18 cellular contexts compared by ENCODE assay signal in the genomic region with DNA sequence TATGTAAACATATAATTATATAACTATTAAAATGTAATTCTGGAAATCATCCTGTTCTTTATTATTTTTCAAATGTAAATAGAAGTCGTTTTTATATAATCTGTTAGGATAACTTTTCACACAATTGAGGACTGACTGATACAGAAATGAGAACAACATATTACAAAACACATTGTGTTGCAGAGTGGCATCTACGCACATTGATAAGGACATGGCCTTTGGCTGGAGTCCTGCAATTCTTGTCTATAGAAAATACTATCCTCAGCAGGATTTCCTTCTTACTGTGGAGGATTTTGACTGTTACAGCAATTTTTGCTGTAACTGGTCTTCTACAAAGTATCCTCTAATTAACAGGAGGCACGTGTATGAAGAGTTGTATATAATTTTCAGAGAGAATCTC. TPM values are rescaled to one million over a fixed set of nuclear protein-coding genes. Genes with fewer than 3 reads are reported as not detected.
DNase-seq lines count a peak whose midpoint lies in the region; ATAC-seq, FAIRE-seq and TF ChIP-seq lines count a peak whose summit lies in the region.
"Had no signal": no experiment of that assay in that cellular context is flagged by ENCODE, and none has a peak within 500 bp of the region (broad histone marks: within the 10 kb centered on the region; RNA-seq: fewer than 3 reads in every experiment).

No MANE protein-coding gene starts in this region.

- H3K4me2 ChIP-seq in HepG2 (ENCODE audit: low read depth, low read length) = no peak overlapping the region

- POLR2A ChIA-PET in HepG2 (lab: Yijun Ruan, JAX) = no interaction called here

- H3K27ac ChIP-seq in right lobe of liver = no peak overlapping the region
- no peak overlapping the region for H3K27ac ChIP-seq in HepG2 (ENCODE audit: extremely low read length, insufficient read depth, low read length)
- H3K27ac ChIP-seq: Peyer's patch had no signal

- H3K4me1 ChIP-seq in right lobe of liver (peaks cover 0 to 10% (median 0%) of the 10 kb centered on the region in 4 donors), HepG2 (ENCODE audit: insufficient read depth, low read length) (peaks cover 38% of the 10 kb centered on the region)
- H3K4me1 ChIP-seq: BE2C had no signal

- peak; percentile 53 to 81 (median 74) for ATAC-seq in right lobe of liver
- ATAC-seq in HepG2 = no peak
- ATAC-seq in left lobe of liver = peak; percentile 63
- ATAC-seq in GM19463 (IDR thresholded peaks at IDR 0.05; ENCODE audit: unreplicated experiment) = no peak

- DNase-seq in right lobe of liver = no peak
- no peak for DNase-seq in HepG2 (ENCODE audit: low spot score)
- peak; percentile 62 for DNase-seq in dermis microvascular lymphatic vessel endothelial cell (ENCODE audit: low read depth in 2 of 2)
- no peak for DNase-seq in left lobe of liver (ENCODE audit: low spot score)
- DNase-seq in OCI-M2 (lab: John Stamatoyannopoulos, UW; ENCODE audit: unreplicated experiment) = no peak
- no peak for DNase-seq in activated gamma-delta T cell treated with Interleukin-2 at 50 U/mL for 16 hours
- DNase-seq: BE2C; CD4-positive, CD25-positive, alpha-beta regulatory T cell; EL; NCI-H1105; NCI-H146; NCI-H2029; NCI-H345; NCI-H524; NCI-H82; Peyer's patch had no signal

- no peaks in the 10 kb centered on the region for H3K36me3 ChIP-seq in right lobe of liver
- H3K36me3 ChIP-seq in HepG2 (replicated peaks in 1 of 2; ENCODE audit: control insufficient read depth in 1 of 2, insufficient read depth in 2 of 2, low read length in 2 of 2) = no peaks in the 10 kb centered on the region
- H3K36me3 ChIP-seq: BE2C, Peyer's patch had no signal

- 26% methylated on average over 3 of the region's 3 CpGs for WGBS in right lobe of liver (ENCODE audit: insufficient coverage, low coverage, low lambda C conversion rate, missing lambda C conversion rate)
- WGBS in HepG2 (ENCODE audit: low lambda C conversion rate) = 97% methylated on average over 3 of the region's 3 CpGs

- no peak overlapping the region for H3K9ac ChIP-seq in HepG2 (ENCODE audit: insufficient read depth, low read depth, low read length)

- H3K4me3 ChIP-seq in right lobe of liver = no peak overlapping the region
- H3K4me3 ChIP-seq in HepG2 (replicated peaks in 1 of 3; ENCODE audit: insufficient read depth in 1 of 3, low read depth in 2 of 3, low read length in 3 of 3) = no peak overlapping the region
- H3K4me3 ChIP-seq: Peyer's patch had no signal

- no peaks in the 10 kb centered on the region for H3K27me3 ChIP-seq in right lobe of liver
- H3K27me3 ChIP-seq in HepG2 (ENCODE audit: control insufficient read depth in 1 of 2, insufficient read depth in 2 of 2, low read length in 2 of 2) = no peaks in the 10 kb centered on the region
- H3K27me3 ChIP-seq: BE2C, Peyer's patch had no signal

- no peaks in the 10 kb centered on the region for H3K9me3 ChIP-seq in right lobe of liver
- H3K9me3 ChIP-seq in HepG2 (ENCODE audit: low read length) = no peaks in the 10 kb centered on the region
- H3K9me3 ChIP-seq: BE2C, Peyer's patch had no signal

- no peaks in the 10 kb centered on the region; the same call in 1 of the 2 replicates for H4K20me1 ChIP-seq in HepG2 (ENCODE audit: insufficient read depth, low read length)

- CTCF ChIA-PET in HepG2 (lab: Yijun Ruan, JAX; ENCODE audit: low intra/inter-chr PET ratio, low total read pairs) = no interaction called here

- BruUV-seq in HepG2 (replicated peaks; lab: Mats Ljungman, UMichigan) = no TSS peak

- in situ Hi-C loops in HepG2 (cut with HindIII; ENCODE audit: extremely low pct_ligation_motif_present, low pct_unique_long_range_greater_than_20kb) = no loop called here

- intact Hi-C loops in right lobe of liver (cut with DNase I) = no loop called here
- intact Hi-C loops in HepG2 (cut with micrococcal nuclease; ENCODE audit: unreplicated experiment) = no loop called here

- no peak for FAIRE-seq in HepG2 (lab: Jason Lieb, UNC)
- FAIRE-seq: HTR-8/SVneo had no signal

- TF ChIP-seq POLR2A in right lobe of liver (IDR thresholded peaks at IDR 0.05) (no peak), HepG2 (IDR thresholded peaks at IDR 0.05; ENCODE audit: insufficient read depth in 1 of 2, low read depth in 2 of 2, low read length in 2 of 2) (no peak)

- H3K79me2 ChIP-seq in HepG2 (ENCODE audit: insufficient read depth, low read length) = peaks cover 48% of the 10 kb centered on the region

- TF ChIP-seq EP300 in HepG2 (IDR thresholded peaks at IDR 0.05; ENCODE audit: low read depth in 2 of 2, low read length in 2 of 2) = no peak
- TF ChIP-seq EP300 in HepG2 (CRISPR knock-in tag; IDR thresholded peaks at IDR 0.05; ENCODE audit: borderline replicate concordance) = no peak

- TF ChIP-seq CTCF in right lobe of liver (IDR thresholded peaks at IDR 0.05) (no peak), HepG2 (CRISPR knock-in tag; IDR thresholded peaks at IDR 0.05) (no peak)

- TF ChIP-seq RAD21 in HepG2 (CRISPR knock-in tag; IDR thresholded peaks at IDR 0.05) = no peak

- H2AFZ ChIP-seq in HepG2 (ENCODE audit: low read length) = no peak overlapping the region

TF ChIP-seq in HepG2, 621 proteins besides CTCF, POLR2A, EP300 and RAD21 (continues in another document):
- no peak for TF ChIP-seq HOXA9 (CRISPR knock-in tag; IDR thresholded peaks at IDR 0.05; ENCODE audit: borderline replicate concordance)
- TF ChIP-seq TOE1 (CRISPR knock-in tag; IDR thresholded peaks at IDR 0.05) = no peak
- TF ChIP-seq RARA (CRISPR knock-in tag; IDR thresholded peaks at IDR 0.05) = no peak
- no peak for TF ChIP-seq KDM5A (IDR thresholded peaks at IDR 0.05; ENCODE audit: borderline replicate concordance, low read length)
- TF ChIP-seq KLF13 (CRISPR knock-in tag; IDR thresholded peaks at IDR 0.05) = no peak
- TF ChIP-seq ZNF230 (CRISPR knock-in tag; IDR thresholded peaks at IDR 0.05) = no peak
- TF ChIP-seq KLF11 (CRISPR knock-in tag; IDR thresholded peaks at IDR 0.05) = no peak
- no peak for TF ChIP-seq SP2 (CRISPR knock-in tag; IDR thresholded peaks at IDR 0.05)
- TF ChIP-seq, protein P1, sequence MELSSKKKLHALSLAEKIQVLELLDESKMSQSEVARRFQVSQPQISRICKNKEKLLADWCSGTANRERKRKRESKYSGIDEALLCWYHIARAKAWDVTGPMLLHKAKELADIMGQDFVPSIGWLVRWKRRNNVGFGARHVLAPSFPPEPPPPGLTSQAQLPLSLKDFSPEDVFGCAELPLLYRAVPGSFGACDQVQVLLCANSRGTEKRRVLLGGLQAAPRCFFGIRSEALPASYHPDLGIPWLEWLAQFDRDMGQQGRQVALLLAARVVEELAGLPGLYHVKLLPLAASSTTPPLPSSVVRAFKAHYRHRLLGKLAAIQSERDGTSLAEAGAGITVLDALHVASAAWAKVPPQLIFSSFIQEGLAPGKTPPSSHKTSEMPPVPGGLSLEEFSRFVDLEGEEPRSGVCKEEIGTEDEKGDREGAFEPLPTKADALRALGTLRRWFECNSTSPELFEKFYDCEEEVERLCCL (CRISPR knock-in tag; IDR thresholded peaks at IDR 0.05; ENCODE audit: borderline replicate concordance) = no peak
- no peak for TF ChIP-seq TP53 (CRISPR knock-in tag; conservative IDR thresholded peaks at IDR 0.05)
- TF ChIP-seq, protein P2, sequence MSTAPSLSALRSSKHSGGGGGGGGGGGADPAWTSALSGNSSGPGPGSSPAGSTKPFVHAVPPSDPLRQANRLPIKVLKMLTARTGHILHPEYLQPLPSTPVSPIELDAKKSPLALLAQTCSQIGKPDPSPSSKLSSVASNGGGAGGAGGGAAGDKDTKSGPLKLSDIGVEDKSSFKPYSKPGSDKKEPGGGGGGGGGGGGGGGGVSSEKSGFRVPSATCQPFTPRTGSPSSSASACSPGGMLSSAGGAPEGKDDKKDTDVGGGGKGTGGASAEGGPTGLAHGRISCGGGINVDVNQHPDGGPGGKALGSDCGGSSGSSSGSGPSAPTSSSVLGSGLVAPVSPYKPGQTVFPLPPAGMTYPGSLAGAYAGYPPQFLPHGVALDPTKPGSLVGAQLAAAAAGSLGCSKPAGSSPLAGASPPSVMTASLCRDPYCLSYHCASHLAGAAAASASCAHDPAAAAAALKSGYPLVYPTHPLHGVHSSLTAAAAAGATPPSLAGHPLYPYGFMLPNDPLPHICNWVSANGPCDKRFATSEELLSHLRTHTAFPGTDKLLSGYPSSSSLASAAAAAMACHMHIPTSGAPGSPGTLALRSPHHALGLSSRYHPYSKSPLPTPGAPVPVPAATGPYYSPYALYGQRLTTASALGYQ (CRISPR knock-in tag; IDR thresholded peaks at IDR 0.05) = no peak

RNA-seq across cellular contexts. Expression of a gene that starts 19.8 kb away (rescaled TPM):
- total RNA-seq in right lobe of liver (10 to 100 TPM; 15.0 to 66.0 (median 39.5) TPM), HepG2 (2016; rRNA removed; fragmentation: Illumina TruSeq; extraction: Trizol) (28.8 and 49.2 TPM in 2 replicates), dermis microvascular lymphatic vessel endothelial cell (81.8 and 98.2 TPM in 2 replicates), left lobe of liver (30.3 TPM)
- total RNA-seq in HepG2 (2016; cell fraction: cytosol; rRNA removed; fragmentation: Illumina TruSeq; extraction: Trizol; ENCODE audit: low read depth) = 2.4 and 2.6 TPM in 2 replicates
- total RNA-seq in HepG2 (2016; cell fraction: insoluble cytoplasmic fraction; rRNA removed; fragmentation: Illumina TruSeq; extraction: Trizol) = 28.8 and 50.1 TPM in 2 replicates
- 18.7 and 20.1 TPM in 2 replicates for total RNA-seq in HepG2 (2016; cell fraction: membrane; rRNA removed; fragmentation: Illumina TruSeq; extraction: Trizol)
- 21.9 and 24.0 TPM in 2 replicates for total RNA-seq in HepG2 (2016; cell fraction: nucleus; rRNA removed; fragmentation: Illumina TruSeq; extraction: Trizol)
- 9.1 and 10.9 TPM in 2 replicates for polyA plus RNA-seq in HepG2 (2011; rRNA removed)
- polyA plus RNA-seq in HepG2 (2011; cell fraction: cytosol; rRNA removed) = 5.4 and 9.9 TPM in 2 replicates
- polyA plus RNA-seq in HepG2 (2011; cell fraction: nucleus; rRNA removed) = 3.0 and 3.8 TPM in 2 replicates
- 14.3 and 18.3 TPM in 2 replicates for polyA plus RNA-seq in HepG2 (2012)
- polyA plus RNA-seq in HepG2 (2016; cell fraction: cytosol; fragmentation: Illumina TruSeq; extraction: Trizol; ENCODE audit: low read depth) = 2.0 and 2.3 TPM in 2 replicates
- 41.2 and 44.0 TPM in 2 replicates for polyA plus RNA-seq in HepG2 (2016; cell fraction: insoluble cytoplasmic fraction; fragmentation: Illumina TruSeq; extraction: Trizol; ENCODE audit: low read depth)
- 9.8 and 9.9 TPM in 2 replicates for polyA plus RNA-seq in HepG2 (2016; cell fraction: membrane; fragmentation: Illumina TruSeq; extraction: Trizol; ENCODE audit: low read depth)
- polyA plus RNA-seq in HepG2 (2016; cell fraction: nucleus; fragmentation: Illumina TruSeq; extraction: Trizol; ENCODE audit: insufficient read depth, low read depth) = 22.0 and 22.3 TPM in 2 replicates
- polyA minus RNA-seq in HepG2 (2011; rRNA and poly(A)+ RNA removed; ENCODE audit: low replicate concordance) = 0.14 and 7.0 TPM in 2 replicates
- polyA minus RNA-seq in HepG2 (2011; cell fraction: cytosol; rRNA and poly(A)+ RNA removed) = 13.6 and 16.5 TPM in 2 replicates
- 16.2 and 18.3 TPM in 2 replicates for polyA minus RNA-seq in HepG2 (2011; cell fraction: nucleus; rRNA and poly(A)+ RNA removed)

Comparison
In these comparisons a context has a peak if more than half of its experiments do, and no peak if none do; other contexts are left out.
1. ATAC-seq: peak in right lobe of liver (4 of 4) and left lobe of liver (single experiment); none in HepG2 (single experiment) and GM19463 (single experiment).
2. DNase-seq: peak in dermis microvascular lymphatic vessel endothelial cell (2 of 2); none in right lobe of liver (0 of 3), HepG2 (single experiment), left lobe of liver (single experiment), OCI-M2 (single experiment) and activated gamma-delta T cell treated with Interleukin-2 at 50 U/mL for 16 hours (single experiment).